ENCODE assay signal across 1 cellular context in genomic region chr19:50896591-50897190, GRCh38.
TF ChIP-seq lines count a peak whose summit lies in the region.

No MANE protein-coding gene starts in this region.

TF ChIP-seq in K562, 482 proteins besides CTCF, POLR2A, EP300 and RAD21 (continues in another document):
- TF ChIP-seq PHTF2 (CRISPR knock-in tag; IDR thresholded peaks at IDR 0.05) = no peak
- TF ChIP-seq SLC30A9 (CRISPR knock-in tag; IDR thresholded peaks at IDR 0.05) = no peak
- peak; percentile 49 for TF ChIP-seq MYC (IDR thresholded peaks at IDR 0.05; ENCODE audit: low read depth, low read length)
- no peak for TF ChIP-seq MYC (CRISPR knock-in tag; IDR thresholded peaks at IDR 0.05; ENCODE audit: borderline replicate concordance, low read depth)
- no peak for TF ChIP-seq MCM5 (IDR thresholded peaks at IDR 0.05; ENCODE audit: low read depth)
- no peak for TF ChIP-seq SIX5 (IDR thresholded peaks at IDR 0.05; ENCODE audit: borderline replicate concordance in 1 of 2, insufficient read depth in 1 of 2, low read depth in 1 of 2, low read length in 2 of 2)
- no peak for TF ChIP-seq TCFL5 (CRISPR knock-in tag; conservative IDR thresholded peaks at IDR 0.05)
- TF ChIP-seq OTX1 (CRISPR knock-in tag; IDR thresholded peaks at IDR 0.05) = no peak
- TF ChIP-seq E2F6 (IDR thresholded peaks at IDR 0.05; ENCODE audit: borderline replicate concordance in 1 of 2, extremely low read depth in 1 of 2, insufficient read depth in 1 of 2, insufficient read length in 1 of 2, low read depth in 1 of 2, low read length in 1 of 2, poor library complexity in 1 of 2, severe bottlenecking in 1 of 2) = no peak
- TF ChIP-seq MTA3 (IDR thresholded peaks at IDR 0.05; ENCODE audit: borderline replicate concordance) = peak; percentile 62; the same call in 1 of the 2 replicates
- TF ChIP-seq EGR1 (conservative IDR thresholded peaks at IDR 0.05) = no peak
- TF ChIP-seq ATF1 (CRISPR knock-in tag; IDR thresholded peaks at IDR 0.05) = no peak
- peak; percentile 89 for TF ChIP-seq ATF1 (tag; IDR thresholded peaks at IDR 0.05)
- TF ChIP-seq ESRRA (IDR thresholded peaks at IDR 0.05; ENCODE audit: borderline replicate concordance, low read depth) = peak; percentile 79; the same call in 1 of the 2 replicates
- TF ChIP-seq ERF (CRISPR knock-in tag; IDR thresholded peaks at IDR 0.05) = no peak
- peak; percentile 87 for TF ChIP-seq TFAP4 (CRISPR knock-in tag; IDR thresholded peaks at IDR 0.05; ENCODE audit: borderline replicate concordance)
- peak; percentile 99 for TF ChIP-seq FOSL1 (tag; conservative IDR thresholded peaks at IDR 0.05)
- TF ChIP-seq ATF3 (IDR thresholded peaks at IDR 0.05) = peak; percentile 99
- TF ChIP-seq ATF3 (CRISPR knock-in tag; conservative IDR thresholded peaks at IDR 0.05) = peak; percentile 98
- TF ChIP-seq LEF1 (IDR thresholded peaks at IDR 0.05) = peak; percentile 70; the same call in 1 of the 2 replicates
- TF ChIP-seq ZBTB5 (IDR thresholded peaks at IDR 0.05) = no peak
- no peak for TF ChIP-seq COPS2 (conservative IDR thresholded peaks at IDR 0.05)
- TF ChIP-seq ZNF639 (CRISPR knock-in tag; conservative IDR thresholded peaks at IDR 0.05 in 1 of 2, IDR thresholded peaks at IDR 0.05 in 1 of 2) = 0 out of 4 replicates have a peak, but pooled peaks of 1 of the 2 experiments have one; percentile 34
- TF ChIP-seq JUNB (CRISPR knock-in tag; conservative IDR thresholded peaks at IDR 0.05) = peak; percentile 97
- no peak for TF ChIP-seq PBX2 (CRISPR knock-in tag; IDR thresholded peaks at IDR 0.05; ENCODE audit: low read depth)
- TF ChIP-seq PBX2 (tag; conservative IDR thresholded peaks at IDR 0.05; ENCODE audit: low read depth) = no peak
- no peak; the same call in 1 of the 2 replicates for TF ChIP-seq NFIC (IDR thresholded peaks at IDR 0.05)
- TF ChIP-seq TEAD1 (CRISPR knock-in tag; IDR thresholded peaks at IDR 0.05) = 0 out of 4 replicates have a peak, but pooled peaks of 1 of the 2 experiments have one; percentile 50
- TF ChIP-seq ZBTB11 (CRISPR knock-in tag; IDR thresholded peaks at IDR 0.05) = no peak
- TF ChIP-seq HBP1 (CRISPR knock-in tag; IDR thresholded peaks at IDR 0.05) = no peak
- TF ChIP-seq CBX5 (IDR thresholded peaks at IDR 0.05; ENCODE audit: borderline replicate concordance, low read depth) = no peak
- peak; percentile 53; the same call in 1 of the 2 replicates for TF ChIP-seq ZNF766 (CRISPR knock-in tag; conservative IDR thresholded peaks at IDR 0.05)
- TF ChIP-seq ZNF347 (CRISPR knock-in tag; IDR thresholded peaks at IDR 0.05; ENCODE audit: low read depth) = no peak
- no peak for TF ChIP-seq TEAD2 (tag; IDR thresholded peaks at IDR 0.05)
- no peak for TF ChIP-seq ZC3H8 (IDR thresholded peaks at IDR 0.05)
- no peak for TF ChIP-seq MTA2 (IDR thresholded peaks at IDR 0.05; ENCODE audit: low read depth)
- peak in 1 of 2 experiments; percentile 86; a peak in 2 of 4 replicates for TF ChIP-seq MLLT1 (IDR thresholded peaks at IDR 0.05)
- no peak for TF ChIP-seq ZNF197 (CRISPR knock-in tag; IDR thresholded peaks at IDR 0.05; ENCODE audit: low read depth)
- TF ChIP-seq HCFC1 (IDR thresholded peaks at IDR 0.05; ENCODE audit: low read depth, low read length) = no peak
- 0 out of 2 replicates have a peak, but pooled peaks have one; percentile 62 for TF ChIP-seq NR2C2 (CRISPR knock-in tag; IDR thresholded peaks at IDR 0.05)
- TF ChIP-seq NR2C2 (tag; IDR thresholded peaks at IDR 0.05) = no peak; the same call in 1 of the 2 replicates
- peak; percentile 72 to 83 for TF ChIP-seq TRIM24 (IDR thresholded peaks at IDR 0.05)
- TF ChIP-seq ZNF512 (tag; IDR thresholded peaks at IDR 0.05) = no peak
